Comparison of ENCODE assay signal across 1 cellular context in the genomic region with DNA sequence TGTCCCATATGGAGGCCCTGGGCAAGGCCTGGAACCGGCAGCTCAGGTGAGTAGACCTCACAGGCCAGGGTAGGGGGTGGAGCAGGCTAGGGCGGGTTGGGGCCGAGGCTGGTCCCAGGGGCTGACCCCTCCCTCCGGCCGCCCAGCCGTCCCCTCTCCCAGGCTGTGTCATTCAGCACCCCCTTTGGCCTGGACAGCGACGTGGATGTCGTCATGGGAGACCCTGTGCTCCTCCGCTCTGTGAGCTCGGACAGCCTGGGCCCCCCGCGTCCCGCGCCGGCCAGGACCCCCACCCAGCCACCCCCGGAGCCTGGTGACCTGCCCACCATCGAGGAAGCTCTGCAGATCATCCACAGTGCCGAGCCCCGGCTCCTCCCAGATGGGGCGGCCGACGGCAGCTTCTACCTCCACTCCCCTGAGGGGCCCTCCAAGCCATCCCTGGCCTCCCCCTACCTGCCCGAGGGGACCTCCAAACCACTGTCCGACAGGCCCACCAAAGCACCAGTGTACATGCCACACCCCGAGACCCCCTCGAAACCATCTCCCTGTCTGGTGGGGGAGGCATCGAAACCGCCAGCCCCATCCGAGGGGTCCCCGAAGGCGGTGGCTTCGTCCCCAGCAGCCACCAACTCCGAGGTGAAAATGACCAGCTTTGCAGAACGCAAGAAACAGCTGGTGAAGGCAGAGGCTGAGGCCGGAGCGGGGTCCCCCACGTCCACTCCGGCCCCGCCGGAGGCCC.
A peak's percentile ranks its signal among the peaks of the same experiment; 100 is the strongest.
TF ChIP-seq lines count a peak whose summit lies in the region.

No MANE protein-coding gene starts in this region.

TF ChIP-seq in K562, 482 proteins besides CTCF, POLR2A, EP300 and RAD21 (continued from another document and continues in another):
- TF ChIP-seq, protein P1, sequence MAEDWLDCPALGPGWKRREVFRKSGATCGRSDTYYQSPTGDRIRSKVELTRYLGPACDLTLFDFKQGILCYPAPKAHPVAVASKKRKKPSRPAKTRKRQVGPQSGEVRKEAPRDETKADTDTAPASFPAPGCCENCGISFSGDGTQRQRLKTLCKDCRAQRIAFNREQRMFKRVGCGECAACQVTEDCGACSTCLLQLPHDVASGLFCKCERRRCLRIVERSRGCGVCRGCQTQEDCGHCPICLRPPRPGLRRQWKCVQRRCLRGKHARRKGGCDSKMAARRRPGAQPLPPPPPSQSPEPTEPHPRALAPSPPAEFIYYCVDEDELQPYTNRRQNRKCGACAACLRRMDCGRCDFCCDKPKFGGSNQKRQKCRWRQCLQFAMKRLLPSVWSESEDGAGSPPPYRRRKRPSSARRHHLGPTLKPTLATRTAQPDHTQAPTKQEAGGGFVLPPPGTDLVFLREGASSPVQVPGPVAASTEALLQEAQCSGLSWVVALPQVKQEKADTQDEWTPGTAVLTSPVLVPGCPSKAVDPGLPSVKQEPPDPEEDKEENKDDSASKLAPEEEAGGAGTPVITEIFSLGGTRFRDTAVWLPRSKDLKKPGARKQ (CRISPR knock-in tag; IDR thresholded peaks at IDR 0.05) = no peak
- no peak for TF ChIP-seq ZNF431 (CRISPR knock-in tag; IDR thresholded peaks at IDR 0.05)
- TF ChIP-seq, protein P2, sequence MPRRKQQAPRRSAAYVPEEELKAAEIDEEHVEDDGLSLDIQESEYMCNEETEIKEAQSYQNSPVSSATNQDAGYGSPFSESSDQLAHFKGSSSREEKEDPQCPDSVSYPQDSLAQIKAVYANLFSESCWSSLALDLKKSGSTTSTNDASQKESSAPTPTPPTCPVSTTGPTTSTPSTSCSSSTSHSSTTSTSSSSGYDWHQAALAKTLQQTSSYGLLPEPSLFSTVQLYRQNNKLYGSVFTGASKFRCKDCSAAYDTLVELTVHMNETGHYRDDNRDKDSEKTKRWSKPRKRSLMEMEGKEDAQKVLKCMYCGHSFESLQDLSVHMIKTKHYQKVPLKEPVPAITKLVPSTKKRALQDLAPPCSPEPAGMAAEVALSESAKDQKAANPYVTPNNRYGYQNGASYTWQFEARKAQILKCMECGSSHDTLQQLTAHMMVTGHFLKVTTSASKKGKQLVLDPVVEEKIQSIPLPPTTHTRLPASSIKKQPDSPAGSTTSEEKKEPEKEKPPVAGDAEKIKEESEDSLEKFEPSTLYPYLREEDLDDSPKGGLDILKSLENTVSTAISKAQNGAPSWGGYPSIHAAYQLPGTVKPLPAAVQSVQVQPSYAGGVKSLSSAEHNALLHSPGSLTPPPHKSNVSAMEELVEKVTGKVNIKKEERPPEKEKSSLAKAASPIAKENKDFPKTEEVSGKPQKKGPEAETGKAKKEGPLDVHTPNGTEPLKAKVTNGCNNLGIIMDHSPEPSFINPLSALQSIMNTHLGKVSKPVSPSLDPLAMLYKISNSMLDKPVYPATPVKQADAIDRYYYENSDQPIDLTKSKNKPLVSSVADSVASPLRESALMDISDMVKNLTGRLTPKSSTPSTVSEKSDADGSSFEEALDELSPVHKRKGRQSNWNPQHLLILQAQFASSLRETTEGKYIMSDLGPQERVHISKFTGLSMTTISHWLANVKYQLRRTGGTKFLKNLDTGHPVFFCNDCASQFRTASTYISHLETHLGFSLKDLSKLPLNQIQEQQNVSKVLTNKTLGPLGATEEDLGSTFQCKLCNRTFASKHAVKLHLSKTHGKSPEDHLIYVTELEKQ (CRISPR knock-in tag; IDR thresholded peaks at IDR 0.05) = no peak
- TF ChIP-seq PTBP1 (IDR thresholded peaks at IDR 0.05; ENCODE audit: low read depth, low read length) = peak; percentile 71; the same call in 1 of the 2 replicates
- TF ChIP-seq BRF1 (IDR thresholded peaks at IDR 0.05; ENCODE audit: borderline replicate concordance, extremely low read depth, insufficient read length) = no peak
- TF ChIP-seq ZNF124 (CRISPR knock-in tag; IDR thresholded peaks at IDR 0.05) = no peak
- TF ChIP-seq KHSRP (IDR thresholded peaks at IDR 0.05) = no peak
- TF ChIP-seq SMAD3 (CRISPR knock-in tag; conservative IDR thresholded peaks at IDR 0.05) = no peak
- TF ChIP-seq RBM25 (IDR thresholded peaks at IDR 0.05; ENCODE audit: low read depth, low read length, severe bottlenecking) = no peak
- TF ChIP-seq, protein P3, sequence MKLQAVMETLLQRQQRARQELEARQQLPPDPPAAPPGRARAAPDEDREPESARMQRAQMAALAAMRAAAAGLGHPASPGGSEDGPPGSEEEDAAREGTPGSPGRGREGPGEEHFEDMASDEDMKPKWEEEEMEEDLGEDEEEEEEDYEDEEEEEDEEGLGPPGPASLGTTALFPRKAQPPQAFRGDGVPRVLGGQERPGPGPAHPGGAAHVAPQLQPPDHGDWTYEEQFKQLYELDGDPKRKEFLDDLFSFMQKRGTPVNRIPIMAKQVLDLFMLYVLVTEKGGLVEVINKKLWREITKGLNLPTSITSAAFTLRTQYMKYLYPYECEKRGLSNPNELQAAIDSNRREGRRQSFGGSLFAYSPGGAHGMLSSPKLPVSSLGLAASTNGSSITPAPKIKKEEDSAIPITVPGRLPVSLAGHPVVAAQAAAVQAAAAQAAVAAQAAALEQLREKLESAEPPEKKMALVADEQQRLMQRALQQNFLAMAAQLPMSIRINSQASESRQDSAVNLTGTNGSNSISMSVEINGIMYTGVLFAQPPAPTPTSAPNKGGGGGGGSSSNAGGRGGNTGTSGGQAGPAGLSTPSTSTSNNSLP (IDR thresholded peaks at IDR 0.05; ENCODE audit: borderline replicate concordance, low read depth, low read length) = no peak
- TF ChIP-seq, protein P4, sequence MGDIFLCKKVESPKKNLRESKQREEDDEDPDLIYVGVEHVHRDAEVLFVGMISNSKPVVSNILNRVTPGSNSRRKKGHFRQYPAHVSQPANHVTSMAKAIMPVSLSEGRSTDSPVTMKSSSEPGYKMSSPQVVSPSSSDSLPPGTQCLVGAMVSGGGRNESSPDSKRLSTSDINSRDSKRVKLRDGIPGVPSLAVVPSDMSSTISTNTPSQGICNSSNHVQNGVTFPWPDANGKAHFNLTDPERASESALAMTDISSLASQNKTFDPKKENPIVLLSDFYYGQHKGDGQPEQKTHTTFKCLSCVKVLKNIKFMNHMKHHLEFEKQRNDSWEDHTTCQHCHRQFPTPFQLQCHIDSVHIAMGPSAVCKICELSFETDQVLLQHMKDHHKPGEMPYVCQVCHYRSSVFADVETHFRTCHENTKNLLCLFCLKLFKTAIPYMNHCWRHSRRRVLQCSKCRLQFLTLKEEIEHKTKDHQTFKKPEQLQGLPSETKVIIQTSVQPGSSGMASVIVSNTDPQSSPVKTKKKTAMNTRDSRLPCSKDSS (IDR thresholded peaks at IDR 0.05; ENCODE audit: low read depth, partially characterized antibody) = no peak
- TF ChIP-seq MTA1 (IDR thresholded peaks at IDR 0.05; ENCODE audit: borderline replicate concordance) = no peak
- TF ChIP-seq HMG20A (CRISPR knock-in tag; conservative IDR thresholded peaks at IDR 0.05) = no peak
- TF ChIP-seq, protein P5, sequence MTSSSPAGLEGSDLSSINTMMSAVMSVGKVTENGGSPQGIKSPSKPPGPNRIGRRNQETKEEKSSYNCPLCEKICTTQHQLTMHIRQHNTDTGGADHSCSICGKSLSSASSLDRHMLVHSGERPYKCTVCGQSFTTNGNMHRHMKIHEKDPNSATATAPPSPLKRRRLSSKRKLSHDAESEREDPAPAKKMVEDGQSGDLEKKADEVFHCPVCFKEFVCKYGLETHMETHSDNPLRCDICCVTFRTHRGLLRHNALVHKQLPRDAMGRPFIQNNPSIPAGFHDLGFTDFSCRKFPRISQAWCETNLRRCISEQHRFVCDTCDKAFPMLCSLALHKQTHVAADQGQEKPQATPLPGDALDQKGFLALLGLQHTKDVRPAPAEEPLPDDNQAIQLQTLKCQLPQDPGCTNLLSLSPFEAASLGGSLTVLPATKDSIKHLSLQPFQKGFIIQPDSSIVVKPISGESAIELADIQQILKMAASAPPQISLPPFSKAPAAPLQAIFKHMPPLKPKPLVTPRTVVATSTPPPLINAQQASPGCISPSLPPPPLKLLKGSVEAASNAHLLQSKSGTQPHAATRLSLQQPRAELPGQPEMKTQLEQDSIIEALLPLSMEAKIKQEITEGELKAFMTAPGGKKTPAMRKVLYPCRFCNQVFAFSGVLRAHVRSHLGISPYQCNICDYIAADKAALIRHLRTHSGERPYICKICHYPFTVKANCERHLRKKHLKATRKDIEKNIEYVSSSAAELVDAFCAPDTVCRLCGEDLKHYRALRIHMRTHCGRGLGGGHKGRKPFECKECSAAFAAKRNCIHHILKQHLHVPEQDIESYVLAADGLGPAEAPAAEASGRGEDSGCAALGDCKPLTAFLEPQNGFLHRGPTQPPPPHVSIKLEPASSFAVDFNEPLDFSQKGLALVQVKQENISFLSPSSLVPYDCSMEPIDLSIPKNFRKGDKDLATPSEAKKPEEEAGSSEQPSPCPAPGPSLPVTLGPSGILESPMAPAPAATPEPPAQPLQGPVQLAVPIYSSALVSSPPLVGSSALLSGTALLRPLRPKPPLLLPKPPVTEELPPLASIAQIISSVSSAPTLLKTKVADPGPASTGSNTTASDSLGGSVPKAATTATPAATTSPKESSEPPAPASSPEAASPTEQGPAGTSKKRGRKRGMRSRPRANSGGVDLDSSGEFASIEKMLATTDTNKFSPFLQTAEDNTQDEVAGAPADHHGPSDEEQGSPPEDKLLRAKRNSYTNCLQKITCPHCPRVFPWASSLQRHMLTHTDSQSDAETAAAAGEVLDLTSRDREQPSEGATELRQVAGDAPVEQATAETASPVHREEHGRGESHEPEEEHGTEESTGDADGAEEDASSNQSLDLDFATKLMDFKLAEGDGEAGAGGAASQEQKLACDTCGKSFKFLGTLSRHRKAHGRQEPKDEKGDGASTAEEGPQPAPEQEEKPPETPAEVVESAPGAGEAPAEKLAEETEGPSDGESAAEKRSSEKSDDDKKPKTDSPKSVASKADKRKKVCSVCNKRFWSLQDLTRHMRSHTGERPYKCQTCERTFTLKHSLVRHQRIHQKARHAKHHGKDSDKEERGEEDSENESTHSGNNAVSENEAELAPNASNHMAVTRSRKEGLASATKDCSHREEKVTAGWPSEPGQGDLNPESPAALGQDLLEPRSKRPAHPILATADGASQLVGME (CRISPR knock-in tag; IDR thresholded peaks at IDR 0.05) = no peak
- TF ChIP-seq OTX1 (CRISPR knock-in tag; IDR thresholded peaks at IDR 0.05) = no peak
- TF ChIP-seq ETV6 (IDR thresholded peaks at IDR 0.05; ENCODE audit: borderline replicate concordance in 1 of 2, low read depth in 2 of 2, low read length in 1 of 2) = no peak
- no peak for TF ChIP-seq ETV6 (CRISPR knock-in tag; IDR thresholded peaks at IDR 0.05; ENCODE audit: borderline replicate concordance)
- no peak for TF ChIP-seq POLR2AphosphoS2 (IDR thresholded peaks at IDR 0.05; ENCODE audit: low read length)
- TF ChIP-seq ZNF232 (CRISPR knock-in tag; IDR thresholded peaks at IDR 0.05) = no peak
- no peak for TF ChIP-seq PHB (CRISPR knock-in tag; IDR thresholded peaks at IDR 0.05)
- TF ChIP-seq, protein P6, sequence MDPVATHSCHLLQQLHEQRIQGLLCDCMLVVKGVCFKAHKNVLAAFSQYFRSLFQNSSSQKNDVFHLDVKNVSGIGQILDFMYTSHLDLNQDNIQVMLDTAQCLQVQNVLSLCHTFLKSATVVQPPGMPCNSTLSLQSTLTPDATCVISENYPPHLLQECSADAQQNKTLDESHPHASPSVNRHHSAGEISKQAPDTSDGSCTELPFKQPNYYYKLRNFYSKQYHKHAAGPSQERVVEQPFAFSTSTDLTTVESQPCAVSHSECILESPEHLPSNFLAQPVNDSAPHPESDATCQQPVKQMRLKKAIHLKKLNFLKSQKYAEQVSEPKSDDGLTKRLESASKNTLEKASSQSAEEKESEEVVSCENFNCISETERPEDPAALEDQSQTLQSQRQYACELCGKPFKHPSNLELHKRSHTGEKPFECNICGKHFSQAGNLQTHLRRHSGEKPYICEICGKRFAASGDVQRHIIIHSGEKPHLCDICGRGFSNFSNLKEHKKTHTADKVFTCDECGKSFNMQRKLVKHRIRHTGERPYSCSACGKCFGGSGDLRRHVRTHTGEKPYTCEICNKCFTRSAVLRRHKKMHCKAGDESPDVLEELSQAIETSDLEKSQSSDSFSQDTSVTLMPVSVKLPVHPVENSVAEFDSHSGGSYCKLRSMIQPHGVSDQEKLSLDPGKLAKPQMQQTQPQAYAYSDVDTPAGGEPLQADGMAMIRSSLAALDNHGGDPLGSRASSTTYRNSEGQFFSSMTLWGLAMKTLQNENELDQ (CRISPR knock-in tag; IDR thresholded peaks at IDR 0.05; ENCODE audit: borderline replicate concordance) = no peak
- TF ChIP-seq ZC3H8 (IDR thresholded peaks at IDR 0.05) = no peak
- no peak for TF ChIP-seq KLF6 (CRISPR knock-in tag; IDR thresholded peaks at IDR 0.05; ENCODE audit: borderline replicate concordance)
- peak; percentile 89 for TF ChIP-seq MIER1 (IDR thresholded peaks at IDR 0.05; ENCODE audit: low read depth)
- TF ChIP-seq, protein P7, sequence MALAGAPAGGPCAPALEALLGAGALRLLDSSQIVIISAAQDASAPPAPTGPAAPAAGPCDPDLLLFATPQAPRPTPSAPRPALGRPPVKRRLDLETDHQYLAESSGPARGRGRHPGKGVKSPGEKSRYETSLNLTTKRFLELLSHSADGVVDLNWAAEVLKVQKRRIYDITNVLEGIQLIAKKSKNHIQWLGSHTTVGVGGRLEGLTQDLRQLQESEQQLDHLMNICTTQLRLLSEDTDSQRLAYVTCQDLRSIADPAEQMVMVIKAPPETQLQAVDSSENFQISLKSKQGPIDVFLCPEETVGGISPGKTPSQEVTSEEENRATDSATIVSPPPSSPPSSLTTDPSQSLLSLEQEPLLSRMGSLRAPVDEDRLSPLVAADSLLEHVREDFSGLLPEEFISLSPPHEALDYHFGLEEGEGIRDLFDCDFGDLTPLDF (CRISPR knock-in tag; IDR thresholded peaks at IDR 0.05) = no peak
- TF ChIP-seq JUND (IDR thresholded peaks at IDR 0.05; ENCODE audit: borderline replicate concordance, low read depth, low read length) = peak; percentile 35; the same call in 1 of the 2 replicates
- TF ChIP-seq JUND (tag; IDR thresholded peaks at IDR 0.05; ENCODE audit: borderline replicate concordance, low read depth, low read length) = peak; percentile 33; the same call in 1 of the 3 replicates
- TF ChIP-seq ZNF184 (CRISPR knock-in tag; IDR thresholded peaks at IDR 0.05) = no peak
- TF ChIP-seq, protein P8, sequence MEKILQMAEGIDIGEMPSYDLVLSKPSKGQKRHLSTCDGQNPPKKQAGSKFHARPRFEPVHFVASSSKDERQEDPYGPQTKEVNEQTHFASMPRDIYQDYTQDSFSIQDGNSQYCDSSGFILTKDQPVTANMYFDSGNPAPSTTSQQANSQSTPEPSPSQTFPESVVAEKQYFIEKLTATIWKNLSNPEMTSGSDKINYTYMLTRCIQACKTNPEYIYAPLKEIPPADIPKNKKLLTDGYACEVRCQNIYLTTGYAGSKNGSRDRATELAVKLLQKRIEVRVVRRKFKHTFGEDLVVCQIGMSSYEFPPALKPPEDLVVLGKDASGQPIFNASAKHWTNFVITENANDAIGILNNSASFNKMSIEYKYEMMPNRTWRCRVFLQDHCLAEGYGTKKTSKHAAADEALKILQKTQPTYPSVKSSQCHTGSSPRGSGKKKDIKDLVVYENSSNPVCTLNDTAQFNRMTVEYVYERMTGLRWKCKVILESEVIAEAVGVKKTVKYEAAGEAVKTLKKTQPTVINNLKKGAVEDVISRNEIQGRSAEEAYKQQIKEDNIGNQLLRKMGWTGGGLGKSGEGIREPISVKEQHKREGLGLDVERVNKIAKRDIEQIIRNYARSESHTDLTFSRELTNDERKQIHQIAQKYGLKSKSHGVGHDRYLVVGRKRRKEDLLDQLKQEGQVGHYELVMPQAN (IDR thresholded peaks at IDR 0.05; ENCODE audit: borderline replicate concordance) = no peak
- no peak for TF ChIP-seq ZNF79 (CRISPR knock-in tag; IDR thresholded peaks at IDR 0.05; ENCODE audit: low read depth)
- no peak for TF ChIP-seq ZNF551 (CRISPR knock-in tag; IDR thresholded peaks at IDR 0.05)
- TF ChIP-seq RHOXF2B (CRISPR knock-in tag; conservative IDR thresholded peaks at IDR 0.05) = no peak
- no peak for TF ChIP-seq NFE2 (IDR thresholded peaks at IDR 0.05; ENCODE audit: low read depth)
- TF ChIP-seq, protein P9, sequence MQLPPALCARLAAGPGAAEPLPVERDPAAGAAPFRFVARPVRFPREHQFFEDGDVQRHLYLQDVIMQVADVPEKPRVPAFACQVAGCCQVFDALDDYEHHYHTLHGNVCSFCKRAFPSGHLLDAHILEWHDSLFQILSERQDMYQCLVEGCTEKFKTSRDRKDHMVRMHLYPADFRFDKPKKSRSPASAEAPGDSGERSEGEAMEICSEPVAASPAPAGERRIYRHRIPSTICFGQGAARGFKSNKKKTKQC (CRISPR knock-in tag; IDR thresholded peaks at IDR 0.05) = peak; percentile 75; the same call in 1 of the 2 replicates
